Comparison of ENCODE assay signal across 13 cellular contexts in genomic region chr7:94042381-94042780, GRCh38.
A peak's percentile ranks its signal among the peaks of the same experiment; 100 is the strongest.
DNase-seq lines count a peak whose midpoint lies in the region; ATAC-seq lines count a peak whose summit lies in the region.
"Had no signal": no experiment of that assay in that cellular context is flagged by ENCODE, and none has a peak within 500 bp of the region (broad histone marks: within the 10 kb centered on the region; RNA-seq: fewer than 3 reads in every experiment).

No MANE protein-coding gene starts in this region.

- DNase-seq in NCI-H2171 treated with DMSO at 0.1 percent for 48 hours (lab: John Stamatoyannopoulos, UW) (no peak), C1 segment of cervical spinal cord (lab: John Stamatoyannopoulos, UW) (no peak), NCI-H1694 treated with DMSO at 0.1 percent for 48 hours (lab: John Stamatoyannopoulos, UW) (no peak)
- DNase-seq in activated T-cell treated with anti-CD3 and anti-CD28 coated beads, Interleukin-2, amount 50 U/mL, for 48 hours = no peak
- DNase-seq: activated naive CD8-positive, alpha-beta T cell treated with anti-CD3 and anti-CD28 coated beads, Interleukin-2, amount 50 U/mL, for 24 hours; H9; NCI-H510A treated with DMSO at 0.1 percent for 48 hours; nucleus accumbens; stimulated activated naive CD8-positive, alpha-beta T cell treated with anti-CD3 and anti-CD28 coated beads, Interleukin-15, Interleukin-2, amounts not matched to agents 100 U/mL and 50 U/mL, for 24 hours had no signal

- peak; percentile 94 for ATAC-seq in GM18502 (IDR thresholded peaks at IDR 0.05; ENCODE audit: poor library complexity, unreplicated experiment)
- ATAC-seq in GM19455 (IDR thresholded peaks at IDR 0.05; ENCODE audit: unreplicated experiment) = peak; percentile 91
- peak; percentile 88 for ATAC-seq in HG02884 (IDR thresholded peaks at IDR 0.05; ENCODE audit: unreplicated experiment)
- ATAC-seq in HG03521 (IDR thresholded peaks at IDR 0.05; ENCODE audit: unreplicated experiment) = peak; percentile 90
- ATAC-seq: activated naive CD8-positive, alpha-beta T cell treated with anti-CD3 and anti-CD28 coated beads, Interleukin-2, amount 50 U/mL, for 24 hours; stimulated activated naive CD8-positive, alpha-beta T cell treated with anti-CD3 and anti-CD28 coated beads, Interleukin-15, Interleukin-2, amounts not matched to agents 100 U/mL and 50 U/mL, for 24 hours had no signal
